In the genomic region with DNA sequence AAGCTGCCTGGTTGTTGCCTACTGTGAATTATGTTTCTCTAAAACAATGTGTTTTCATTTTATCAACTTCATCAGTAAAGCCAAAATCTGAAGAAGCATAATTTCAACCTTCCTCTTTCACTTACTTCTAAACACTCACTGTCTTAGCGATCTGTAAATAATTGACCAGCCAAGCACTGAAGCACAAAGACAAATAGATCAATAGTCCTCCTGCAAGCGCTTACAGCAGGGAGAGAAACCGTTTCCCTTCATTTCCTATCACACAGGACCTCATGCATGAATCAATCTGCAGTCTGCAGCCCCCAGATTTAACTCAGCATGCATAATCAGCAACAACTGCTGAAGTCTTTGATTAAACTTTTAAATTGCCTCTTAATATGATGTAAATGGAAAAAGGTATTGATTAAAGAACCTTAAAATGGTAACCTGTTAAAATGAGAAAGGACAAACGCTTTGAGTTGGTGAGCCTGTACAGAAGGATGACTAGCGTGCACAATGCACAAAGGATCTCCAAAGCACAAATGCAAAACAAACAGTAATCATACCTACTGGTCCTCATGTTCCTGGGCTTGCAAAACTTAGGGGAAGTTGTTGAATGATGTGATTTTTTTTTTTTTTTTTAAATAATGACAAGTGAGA, we compare ENCODE assay signal across 11 cellular contexts.
A peak's percentile ranks its signal among the peaks of the same experiment; 100 is the strongest.
DNase-seq lines count a peak whose midpoint lies in the region; ATAC-seq lines count a peak whose summit lies in the region.
"Had no signal": no experiment of that assay in that cellular context is flagged by ENCODE, and none has a peak within 500 bp of the region (broad histone marks: within the 10 kb centered on the region; RNA-seq: fewer than 3 reads in every experiment).

No MANE protein-coding gene starts in this region.

- H3K27me3 Mint-ChIP-seq in activated naive CD4-positive, alpha-beta T cell treated with anti-CD3 and anti-CD28 coated beads for 36 hours (ENCODE audit: low read depth), result no peaks in the 10 kb centered on the region
- H3K27me3 Mint-ChIP-seq: activated B cell treated with CpG ODN at 0.5 μM for 24 hours; naive thymus-derived CD4-positive, alpha-beta T cell had no signal

- no peaks in the 10 kb centered on the region for H3K36me3 Mint-ChIP-seq in activated naive CD4-positive, alpha-beta T cell treated with anti-CD3 and anti-CD28 coated beads for 36 hours (ENCODE audit: low read depth)
- H3K36me3 Mint-ChIP-seq: naive thymus-derived CD4-positive, alpha-beta T cell had no signal

- no peaks in the 10 kb centered on the region for H3K9me3 Mint-ChIP-seq in activated naive CD4-positive, alpha-beta T cell treated with anti-CD3 and anti-CD28 coated beads for 36 hours
- H3K9me3 Mint-ChIP-seq: activated B cell treated with CpG ODN at 0.5 μM for 24 hours had no signal

- DNase-seq in renal cortical epithelial cell (ENCODE audit: low read depth) (peak; percentile 32), COR-L47 (lab: John Stamatoyannopoulos, UW) (no peak), Ammon's horn (ENCODE audit: low spot score) (no peak)
- no peak for DNase-seq in activated naive CD4-positive, alpha-beta T cell treated with anti-CD3 and anti-CD28 coated beads for 36 hours
- DNase-seq: activated B cell treated with CpG ODN at 0.5 μM for 24 hours; naive thymus-derived CD4-positive, alpha-beta T cell; NCI-H524 treated with DMSO at 0.1 percent for 48 hours; SJCRH30 had no signal

- CTCF ChIA-PET in activated naive CD4-positive, alpha-beta T cell treated with anti-CD3 and anti-CD28 coated beads for 36 hours (lab: Charles Lee), result no interaction called here

- H3K27ac Mint-ChIP-seq in activated naive CD4-positive, alpha-beta T cell treated with anti-CD3 and anti-CD28 coated beads for 36 hours, result no peak overlapping the region
- H3K27ac Mint-ChIP-seq: activated B cell treated with CpG ODN at 0.5 μM for 24 hours; naive thymus-derived CD4-positive, alpha-beta T cell had no signal

- ATAC-seq in GM19351 (IDR thresholded peaks at IDR 0.05; ENCODE audit: unreplicated experiment), result peak; percentile 26
- peak; percentile 36 for ATAC-seq in HG02610 (IDR thresholded peaks at IDR 0.05; ENCODE audit: unreplicated experiment)
- peak; percentile 81 for ATAC-seq in HG03457 (IDR thresholded peaks at IDR 0.05; ENCODE audit: unreplicated experiment)
- ATAC-seq: naive thymus-derived CD4-positive, alpha-beta T cell had no signal

- no peak overlapping the region for H3K4me3 Mint-ChIP-seq in activated naive CD4-positive, alpha-beta T cell treated with anti-CD3 and anti-CD28 coated beads for 36 hours
- H3K4me3 Mint-ChIP-seq: activated B cell treated with CpG ODN at 0.5 μM for 24 hours; naive thymus-derived CD4-positive, alpha-beta T cell had no signal

- no peaks in the 10 kb centered on the region for H3K4me1 Mint-ChIP-seq in activated naive CD4-positive, alpha-beta T cell treated with anti-CD3 and anti-CD28 coated beads for 36 hours (ENCODE audit: low read depth)
- H3K4me1 Mint-ChIP-seq: activated B cell treated with CpG ODN at 0.5 μM for 24 hours; naive thymus-derived CD4-positive, alpha-beta T cell had no signal

- intact Hi-C loops in activated naive CD4-positive, alpha-beta T cell treated with anti-CD3 and anti-CD28 coated beads for 36 hours (cut with micrococcal nuclease), result no loop called here

Comparison
In these comparisons a context has a peak if more than half of its experiments do, and no peak if none do; other contexts are left out.
1. ATAC-seq: peak in every context shown above with its lines; median percentile 81 in HG03457; 36 in HG02610; 26 in GM19351.